In genomic region chr1:29279406-29279805, GRCh38 we compare ENCODE assay signal across 24 cellular contexts. TPM values are rescaled to one million over a fixed set of nuclear protein-coding genes. Genes with fewer than 3 reads are reported as not detected.
A peak's percentile ranks its signal among the peaks of the same experiment; 100 is the strongest.
DNase-seq lines count a peak whose midpoint lies in the region; ATAC-seq and TF ChIP-seq lines count a peak whose summit lies in the region.
"Had no signal": no experiment of that assay in that cellular context is flagged by ENCODE, and none has a peak within 500 bp of the region (broad histone marks: within the 10 kb centered on the region; RNA-seq: fewer than 3 reads in every experiment).

No MANE protein-coding gene starts in this region.

- no peak overlapping the region for H3K4ac ChIP-seq in neuronal stem cell (ENCODE audit: low read length)

- H2BK5ac ChIP-seq in neuronal stem cell (ENCODE audit: low read length): peak overlapping the region; percentile 72

- H2BK15ac ChIP-seq in neuronal stem cell (ENCODE audit: low read length): no peak overlapping the region

- peak overlapping the region; percentile 43 for H2AK5ac ChIP-seq in neuronal stem cell (ENCODE audit: low read depth, low read length)

- TF ChIP-seq POLR2A in esophagus squamous epithelium (IDR thresholded peaks at IDR 0.05): no peak

- no peak overlapping the region for H3K4me3 ChIP-seq in neuronal stem cell (ENCODE audit: low read length in 2 of 2)
- no peak overlapping the region for H3K4me3 ChIP-seq in esophagus squamous epithelium
- no peak overlapping the region for H3K4me3 ChIP-seq in colonic mucosa
- H3K4me3 ChIP-seq: A549; BLaER1 treated with 17β-estradiol and CSF1 and Interleukin-3, amounts not matched to agents 10 nM and 100 nM; GM12878; HAP-1 had no signal

- DNase-seq in cardiac septum (ENCODE audit: low spot score): peak; percentile 17
- no peak for DNase-seq in left ventricle myocardium superior
- peak; percentile 79 for DNase-seq in chondrocyte (ENCODE audit: low spot score)
- DNase-seq in islet precursor cell: peak; percentile 38
- no peak for DNase-seq in neuronal stem cell (ENCODE audit: low spot score)
- DNase-seq in NCI-H1048 (lab: John Stamatoyannopoulos, UW): no peak
- no peak for DNase-seq in esophagus squamous epithelium (lab: John Stamatoyannopoulos, UW)
- no peak for DNase-seq in colonic mucosa
- DNase-seq: 8988T; ACHN; AML-193; BE2C; CD4-positive, alpha-beta T cell; CD8-positive, alpha-beta memory T cell; DMS 273 treated with DMSO at 0.1 percent for 48 hours; DMS79; EL; GDM1; GOT3 had no signal

- no CpG with 5 or more reads among the region's 13 CpGs for whole genome bisulfite sequencing in neuronal stem cell (ENCODE audit: extremely low coverage in 2 of 2, insufficient read length in 2 of 2, insufficient replicate concordance in 1 of 2), 2 donors
- WGBS in esophagus squamous epithelium, 2 donors: 93% methylated on average over 5 of the region's 13 CpGs; no CpG with 5 or more reads in 1 of the 2 donors

- H3K14ac ChIP-seq in neuronal stem cell (ENCODE audit: low read length): peak overlapping the region; percentile 50

- no peak overlapping the region for H3K9ac ChIP-seq in neuronal stem cell (ENCODE audit: low read depth, low read length, poor library complexity)
- H3K9ac ChIP-seq in colonic mucosa (ENCODE audit: low read depth in 2 of 2, low read length in 2 of 2): no peak overlapping the region
- H3K9ac ChIP-seq: BLaER1 treated with 17β-estradiol and CSF1 and Interleukin-3, amounts not matched to agents 10 nM and 100 nM had no signal

- H3K9me3 Mint-ChIP-seq in chondrocyte (ENCODE audit: low read depth): peaks cover 3% of the 10 kb centered on the region
- H3K9me3 Mint-ChIP-seq: CD4-positive, alpha-beta T cell; CD8-positive, alpha-beta memory T cell had no signal

- H3K9me3 ChIP-seq in neuronal stem cell (replicated peaks in 1 of 2; ENCODE audit: control insufficient read depth in 2 of 2, insufficient read depth in 1 of 2, low read depth in 1 of 2, low read length in 2 of 2): peaks cover 0 to 3% of the 10 kb centered on the region in 2 donors
- H3K9me3 ChIP-seq in esophagus squamous epithelium: no peaks in the 10 kb centered on the region
- no peaks in the 10 kb centered on the region for H3K9me3 ChIP-seq in colonic mucosa
- H3K9me3 ChIP-seq: A549, BE2C, HAP-1 had no signal

- peaks cover 9% of the 10 kb centered on the region for H3K36me3 Mint-ChIP-seq in chondrocyte (ENCODE audit: low read depth)
- H3K36me3 Mint-ChIP-seq: CD14-positive monocyte; CD8-positive, alpha-beta memory T cell had no signal

- no peaks in the 10 kb centered on the region for H3K79me1 ChIP-seq in neuronal stem cell (ENCODE audit: low read depth, low read length)

- H2AFZ ChIP-seq in neuronal stem cell (ENCODE audit: low read length): no peak overlapping the region

- peak overlapping the region; percentile 41 for H4K91ac ChIP-seq in neuronal stem cell (ENCODE audit: low read depth, low read length, poor library complexity)

- intact Hi-C loops in cardiac septum (cut with DNase I): no loop called here
- intact Hi-C loops in left ventricle myocardium superior (cut with micrococcal nuclease): no loop called here
- intact Hi-C loops in esophagus squamous epithelium (cut with DNase I): no loop called here
- intact Hi-C loops in colonic mucosa (cut with DNase I): no loop called here

- TF ChIP-seq CTCF in chondrocyte (IDR thresholded peaks at IDR 0.05) (no peak), esophagus squamous epithelium (IDR thresholded peaks at IDR 0.05) (no peak), colonic mucosa (IDR thresholded peaks at IDR 0.05) (no peak)

- H3K4me1 ChIP-seq in neuronal stem cell (ENCODE audit: control insufficient read depth in 2 of 2, insufficient read depth in 1 of 2, low read depth in 1 of 2, low read length in 2 of 2) (peaks cover 0 to 23% of the 10 kb centered on the region in 2 donors), esophagus squamous epithelium (peaks cover 0 to 8% (median 4%) of the 10 kb centered on the region in 3 donors), colonic mucosa (no peaks in the 10 kb centered on the region)

- H3K27me3 ChIP-seq in neuronal stem cell (ENCODE audit: control insufficient read depth in 3 of 3, insufficient read depth in 3 of 3, low read depth in 1 of 3, low read length in 3 of 3) (no peaks in the 10 kb centered on the region), esophagus squamous epithelium (no peaks in the 10 kb centered on the region), colonic mucosa (no peaks in the 10 kb centered on the region)
- H3K27me3 ChIP-seq: BE2C; BLaER1 treated with 17β-estradiol and CSF1 and Interleukin-3, amounts not matched to agents 10 nM and 100 nM had no signal

- H3K27ac Mint-ChIP-seq in chondrocyte (ENCODE audit: unreplicated experiment): no peak overlapping the region
- H3K27ac Mint-ChIP-seq: CD4-positive, alpha-beta T cell; CD8-positive, alpha-beta memory T cell had no signal

- peak overlapping the region; percentile 76 for H4K8ac ChIP-seq in neuronal stem cell (ENCODE audit: low read depth, low read length)

- peak overlapping the region; percentile 76 for H3K23ac ChIP-seq in neuronal stem cell (ENCODE audit: low read depth, low read length, poor library complexity)

- ATAC-seq in left ventricle myocardium superior: no peak
- ATAC-seq: A549, GM12878 had no signal

- H3K36me3 ChIP-seq in neuronal stem cell (replicated peaks in 1 of 2; ENCODE audit: control insufficient read depth in 2 of 2, insufficient read depth in 2 of 2, low read length in 2 of 2): peaks cover 0 to 5% of the 10 kb centered on the region in 2 donors
- H3K36me3 ChIP-seq in esophagus squamous epithelium: peaks cover 0 to 17% (median 0%) of the 10 kb centered on the region in 3 donors
- H3K36me3 ChIP-seq in colonic mucosa: no peaks in the 10 kb centered on the region
- H3K36me3 ChIP-seq: BLaER1 treated with 17β-estradiol and CSF1 and Interleukin-3, amounts not matched to agents 10 nM and 100 nM had no signal

- no peak overlapping the region for H3K4me3 Mint-ChIP-seq in chondrocyte (ENCODE audit: unreplicated experiment)
- H3K4me3 Mint-ChIP-seq: CD14-positive monocyte; CD4-positive, alpha-beta T cell; CD8-positive, alpha-beta memory T cell had no signal

- H3K27me3 Mint-ChIP-seq in chondrocyte (ENCODE audit: low read depth): no peaks in the 10 kb centered on the region

- H3K27ac ChIP-seq in neuronal stem cell (replicated peaks; ENCODE audit: low read length): no peak overlapping the region
- no peak overlapping the region for H3K27ac ChIP-seq in esophagus squamous epithelium
- no peak overlapping the region for H3K27ac ChIP-seq in colonic mucosa
- H3K27ac ChIP-seq: BLaER1 treated with 17β-estradiol and CSF1 and Interleukin-3, amounts not matched to agents 10 nM and 100 nM had no signal

- no peak overlapping the region for H3K18ac ChIP-seq in neuronal stem cell (ENCODE audit: low read length)

- no peak overlapping the region for H2BK12ac ChIP-seq in neuronal stem cell (ENCODE audit: low read length)

- H2BK120ac ChIP-seq in neuronal stem cell (ENCODE audit: low read depth, low read length): no peak overlapping the region

- H3K4me2 ChIP-seq in neuronal stem cell (ENCODE audit: insufficient read depth, low read length, poor library complexity, severe bottlenecking): no peak overlapping the region
- H3K4me2 ChIP-seq: A549; BLaER1 treated with 17β-estradiol and CSF1 and Interleukin-3, amounts not matched to agents 10 nM and 100 nM had no signal

- H3K4me1 Mint-ChIP-seq in chondrocyte (ENCODE audit: low read depth): no peaks in the 10 kb centered on the region

RNA-seq across cellular contexts. Expression of gene PTPRU, which starts 43.1 kb away (rescaled TPM):
- total RNA-seq in cardiac septum (6.6 TPM), left ventricle myocardium superior (19.2 TPM), chondrocyte (12.6 to 20.7 TPM (median 14.8 TPM) in 3 replicates), esophagus squamous epithelium (10 to 100 TPM in 1 of 4 donors, 1 to 10 TPM in 3; 4.3 to 15.9 (median 7.5) TPM), colonic mucosa (1 to 10 TPM; 2.3 to 4.8 TPM)
- 25.9 TPM for polyA plus RNA-seq in neuronal stem cell (2013, experiment 1 of 2)
- polyA plus RNA-seq in neuronal stem cell (2013, experiment 2 of 2): 26.2 TPM

RNA-seq across cellular contexts. Expression of gene MECR, which starts 48.7 kb away (rescaled TPM):
- total RNA-seq in cardiac septum: 29.9 TPM
- total RNA-seq in left ventricle myocardium superior: 33.1 TPM
- 15.2 to 24.5 TPM (median 15.6 TPM) in 3 replicates for total RNA-seq in chondrocyte
- polyA plus RNA-seq in neuronal stem cell (2013, experiment 1 of 2): 19.8 TPM
- 19.0 TPM for polyA plus RNA-seq in neuronal stem cell (2013, experiment 2 of 2)
- 10 to 100 TPM; 14.3 to 29.4 (median 16.1) TPM for total RNA-seq in esophagus squamous epithelium
- 10 to 100 TPM; 12.9 to 21.8 TPM for total RNA-seq in colonic mucosa

Comparison
In these comparisons a context has a peak if more than half of its experiments do, and no peak if none do; other contexts are left out.
1. DNase-seq: peak in cardiac septum (single experiment), chondrocyte (single experiment) and islet precursor cell (single experiment); none in left ventricle myocardium superior (single experiment), neuronal stem cell (single experiment), NCI-H1048 (single experiment), esophagus squamous epithelium (single experiment) and colonic mucosa (single experiment).